ENCODE assay signal across 14 cellular contexts in the genomic region with DNA sequence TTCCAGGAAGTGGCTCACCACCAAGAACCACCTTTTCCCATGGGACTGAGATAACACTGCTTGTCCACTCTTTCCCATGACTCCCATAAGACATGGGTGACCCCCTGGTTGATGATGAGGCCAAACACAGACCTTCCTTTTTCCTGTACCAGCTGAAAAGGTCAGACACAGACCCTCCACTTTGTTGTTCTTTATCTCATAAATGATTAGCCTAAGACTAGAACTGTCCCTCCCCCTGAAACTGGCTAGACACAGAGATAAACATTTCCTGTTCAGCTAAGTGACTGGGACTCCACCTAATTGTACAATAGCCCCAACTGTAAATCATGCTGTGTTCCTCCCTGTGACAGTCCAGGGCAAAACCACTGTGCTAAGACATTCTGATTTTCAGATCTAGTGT. TPM values are rescaled to one million over a fixed set of nuclear protein-coding genes. Genes with fewer than 3 reads are reported as not detected.
DNase-seq lines count a peak whose midpoint lies in the region; ATAC-seq, FAIRE-seq and TF ChIP-seq lines count a peak whose summit lies in the region.
"Had no signal": no experiment of that assay in that cellular context is flagged by ENCODE, and none has a peak within 500 bp of the region (broad histone marks: within the 10 kb centered on the region; RNA-seq: fewer than 3 reads in every experiment).

No MANE protein-coding gene starts in this region.

- H3K27ac ChIP-seq in right atrium auricular region = no peak overlapping the region
- H3K27ac ChIP-seq: A549, ascending aorta, foreskin keratinocyte, neutrophil had no signal

- DNase-seq in left cardiac atrium = peak; percentile 29
- no peak for DNase-seq in right atrium auricular region (ENCODE audit: low spot score)
- peak; percentile 89 for DNase-seq in SK-MEL-5 (ENCODE audit: low read depth, low spot score)
- peak; percentile 47 for DNase-seq in urothelium cell line (ENCODE audit: low spot score)
- DNase-seq in activated CD4-positive, alpha-beta T cell treated with anti-CD3 and anti-CD28 coated beads for 1 hour = no peak
- no peak for DNase-seq in NCI-H187 (lab: John Stamatoyannopoulos, UW)
- no peak for DNase-seq in foreskin melanocyte
- DNase-seq: activated CD4-positive, alpha-beta T cell treated with anti-CD3 and anti-CD28 coated beads, Interleukin-2, amount 50 U/mL, for 1 hour; foreskin keratinocyte had no signal

- H3K27me3 ChIP-seq in right atrium auricular region = no peaks in the 10 kb centered on the region
- H3K27me3 ChIP-seq: ascending aorta had no signal

- in situ Hi-C loops in SK-MEL-5 (cut with HindIII; ENCODE audit: low pct_unique_long_range_greater_than_20kb, low sequenced_read_pairs) = no loop called here

- intact Hi-C loops in left cardiac atrium (cut with DNase I) = no loop called here

- FAIRE-seq in urothelium cell line (lab: Jason Lieb, UNC) = no peak
- FAIRE-seq: A549, K562 had no signal

- no peaks in the 10 kb centered on the region for H3K9me3 ChIP-seq in right atrium auricular region
- H3K9me3 ChIP-seq: A549, ascending aorta, neutrophil had no signal

- no peaks in the 10 kb centered on the region for H3K4me1 ChIP-seq in right atrium auricular region
- H3K4me1 ChIP-seq: A549, ascending aorta, foreskin keratinocyte had no signal

- H3K4me3 ChIP-seq in right atrium auricular region = no peak overlapping the region
- H3K4me3 ChIP-seq: A549, ascending aorta, K562 had no signal

- no peak for TF ChIP-seq CTCF in right atrium auricular region (IDR thresholded peaks at IDR 0.05)

- peak in 1 of 2 donors; percentile 83 for ATAC-seq in left cardiac atrium
- ATAC-seq in HG02885 (IDR thresholded peaks at IDR 0.05; ENCODE audit: poor library complexity, unreplicated experiment) = peak; percentile 64
- ATAC-seq: A549, foreskin keratinocyte, K562 had no signal

- H3K36me3 ChIP-seq in right atrium auricular region = no peaks in the 10 kb centered on the region
- H3K36me3 ChIP-seq: ascending aorta, neutrophil had no signal

RNA-seq across cellular contexts. Expression of a gene that starts 8.2 kb away (rescaled TPM):
- total RNA-seq in left cardiac atrium (under 1 TPM; 0.21 to 0.79 TPM), right atrium auricular region (1 to 10 TPM in 1 of 2 donors, under 1 TPM in 1; 0.70 to 1.4 TPM)
- 4.1 and 4.6 TPM in 2 replicates for total RNA-seq in SK-MEL-5 (2014; rRNA removed; shearing (Covaris generic))
- polyA plus RNA-seq in SK-MEL-5 (2015; cell fraction: cytosol; rRNA removed) = 8.9 and 12.3 TPM in 2 replicates
- polyA plus RNA-seq in SK-MEL-5 (2015; cell fraction: nucleus; rRNA removed) = 10.9 and 16.8 TPM in 2 replicates
- total RNA-seq: foreskin keratinocyte, K562 had no signal
- polyA plus RNA-seq: A549, foreskin keratinocyte, K562 had no signal

Comparison
In these comparisons a context has a peak if more than half of its experiments do, and no peak if none do; other contexts are left out.
1. DNase-seq: peak in left cardiac atrium (single experiment), SK-MEL-5 (single experiment) and urothelium cell line (single experiment); none in right atrium auricular region (single experiment), activated CD4-positive, alpha-beta T cell treated with anti-CD3 and anti-CD28 coated beads for 1 hour (single experiment), NCI-H187 (0 of 2) and foreskin melanocyte (single experiment).